Comparison of ENCODE assay signal across 22 cellular contexts in the genomic region with DNA sequence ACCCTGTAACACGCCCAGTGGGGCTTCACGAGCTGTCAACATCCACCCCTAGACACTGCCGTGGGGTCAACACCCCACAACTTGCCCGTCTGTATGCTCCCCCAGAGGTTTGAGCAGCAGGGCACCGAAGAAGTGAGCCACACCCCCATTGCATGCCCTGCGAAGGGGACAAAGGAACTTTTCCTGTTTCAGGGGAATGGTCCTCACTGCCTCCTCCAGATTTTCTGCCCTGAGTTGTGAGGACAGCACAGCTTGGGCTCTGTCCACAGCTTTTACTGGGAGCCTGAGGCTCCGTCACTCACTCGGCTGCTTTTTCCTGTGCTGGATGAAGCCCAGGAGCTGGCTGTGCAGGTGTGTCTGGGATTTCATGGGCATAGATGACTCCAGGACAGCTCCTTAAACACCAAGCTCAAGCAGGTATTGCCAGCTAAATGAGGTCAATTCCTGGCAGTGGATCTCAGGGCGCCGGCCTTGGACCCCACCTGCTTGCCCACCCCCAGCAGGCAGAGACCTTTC. TPM values are rescaled to one million over a fixed set of nuclear protein-coding genes. Genes with fewer than 3 reads are reported as not detected.
A peak's percentile ranks its signal among the peaks of the same experiment; 100 is the strongest.
DNase-seq lines count a peak whose midpoint lies in the region; ATAC-seq and TF ChIP-seq lines count a peak whose summit lies in the region.
"Had no signal": no experiment of that assay in that cellular context is flagged by ENCODE, and none has a peak within 500 bp of the region (broad histone marks: within the 10 kb centered on the region; RNA-seq: fewer than 3 reads in every experiment).

No MANE protein-coding gene starts in this region.

- H3K27me3 ChIP-seq in breast epithelium (no peaks in the 10 kb centered on the region), sigmoid colon (peaks cover 0 to 2% (median 0%) of the 10 kb centered on the region in 3 donors), heart right ventricle (no peaks in the 10 kb centered on the region)
- H3K27me3 ChIP-seq: BLaER1 treated with 17β-estradiol and CSF1 and Interleukin-3, amounts not matched to agents 10 nM and 100 nM had no signal

- no peak overlapping the region for H3K4me3 ChIP-seq in breast epithelium
- H3K4me3 ChIP-seq in sigmoid colon: no peak overlapping the region
- H3K4me3 ChIP-seq in heart right ventricle: no peak overlapping the region
- H3K4me3 ChIP-seq: BLaER1 treated with 17β-estradiol and CSF1 and Interleukin-3, amounts not matched to agents 10 nM and 100 nM had no signal

- ATAC-seq in T-helper 17 cell (no peak), heart right ventricle (no peak)
- ATAC-seq: HepG2 had no signal

- no peaks in the 10 kb centered on the region for H3K36me3 ChIP-seq in breast epithelium
- H3K36me3 ChIP-seq in sigmoid colon: no peaks in the 10 kb centered on the region
- H3K36me3 ChIP-seq in heart right ventricle: no peaks in the 10 kb centered on the region
- H3K36me3 ChIP-seq: BLaER1 treated with 17β-estradiol and CSF1 and Interleukin-3, amounts not matched to agents 10 nM and 100 nM had no signal

- intact Hi-C loops in breast epithelium (cut with DNase I; ENCODE audit: low total_unique reads) (no loop called here), sigmoid colon (cut with DNase I) (no loop called here), heart right ventricle (cut with DNase I) (no loop called here)

- H3K9me3 ChIP-seq in breast epithelium (no peaks in the 10 kb centered on the region), T-helper 17 cell (ENCODE audit: control insufficient read depth, low read length, poor library complexity, severe bottlenecking) (no peaks in the 10 kb centered on the region), sigmoid colon (no peaks in the 10 kb centered on the region), heart right ventricle (no peaks in the 10 kb centered on the region)
- H3K9me3 ChIP-seq: BLaER1 treated with 17β-estradiol and CSF1 and Interleukin-3, amounts not matched to agents 10 nM and 100 nM had no signal

- H3K27me3 Mint-ChIP-seq in T-helper 17 cell: no peaks in the 10 kb centered on the region
- no peaks in the 10 kb centered on the region for H3K27me3 Mint-ChIP-seq in glutamatergic neuron (ENCODE audit: unreplicated experiment)
- H3K27me3 Mint-ChIP-seq: CD4-positive, CD25-positive, alpha-beta regulatory T cell; CD8-positive, alpha-beta memory T cell had no signal

- no peak overlapping the region for H3K27ac Mint-ChIP-seq in T-helper 17 cell
- H3K27ac Mint-ChIP-seq in glutamatergic neuron (ENCODE audit: unreplicated experiment): no peak overlapping the region
- H3K27ac Mint-ChIP-seq: H9 had no signal

- 49 to 78% methylated on average over 10 of the region's 10 CpGs for WGBS in sigmoid colon, 2 donors
- WGBS in heart right ventricle, 2 donors: 73 to 81% methylated on average over 10 of the region's 10 CpGs

- H3K4me1 Mint-ChIP-seq in T-helper 17 cell (peaks cover 3% of the 10 kb centered on the region), glutamatergic neuron (ENCODE audit: low read depth, unreplicated experiment) (peaks cover 5% of the 10 kb centered on the region)
- H3K4me1 Mint-ChIP-seq: CD4-positive, CD25-positive, alpha-beta regulatory T cell had no signal

- peak overlapping the region; percentile 58 for H3K4me3 Mint-ChIP-seq in T-helper 17 cell
- H3K4me3 Mint-ChIP-seq in glutamatergic neuron (ENCODE audit: unreplicated experiment): no peak overlapping the region
- H3K4me3 Mint-ChIP-seq: CD4-positive, CD25-positive, alpha-beta regulatory T cell; CD8-positive, alpha-beta memory T cell; H9 had no signal

- in situ Hi-C loops in T47D (cut with HindIII; ENCODE audit: low pct_unique_long_range_greater_than_20kb, low sequenced_read_pairs): no loop called here

- no peaks in the 10 kb centered on the region for H3K9me3 Mint-ChIP-seq in glutamatergic neuron (ENCODE audit: unreplicated experiment)
- H3K9me3 Mint-ChIP-seq: CD4-positive, CD25-positive, alpha-beta regulatory T cell; CD8-positive, alpha-beta memory T cell; H9 had no signal

- DNase-seq in T47D (ENCODE audit: low read depth in 1 of 2, low spot score in 1 of 2) (peak; percentile 39 to 51), breast epithelium (ENCODE audit: low spot score in 2 of 2) (no peak), T-helper 17 cell (no peak), cerebellar cortex (ENCODE audit: low spot score) (peak; percentile 78), glutamatergic neuron (no peak), sigmoid colon (no peak), heart right ventricle (no peak), SHP77 (lab: John Stamatoyannopoulos, UW) (no peak)
- DNase-seq: 8988T; CD4-positive, CD25-positive, alpha-beta regulatory T cell; CD8-positive, alpha-beta memory T cell; COR-L47; DMS 273 treated with DMSO at 0.1 percent for 48 hours; DMS53; DND-41; EL; H9 had no signal

- no peak for TF ChIP-seq CTCF in breast epithelium (IDR thresholded peaks at IDR 0.05)
- no peak for TF ChIP-seq CTCF in glutamatergic neuron (IDR thresholded peaks at IDR 0.05; ENCODE audit: partially characterized antibody, unreplicated experiment)
- TF ChIP-seq CTCF in sigmoid colon (IDR thresholded peaks at IDR 0.05): no peak
- TF ChIP-seq CTCF in heart right ventricle (IDR thresholded peaks at IDR 0.05): no peak

- H3K36me3 Mint-ChIP-seq in T-helper 17 cell (ENCODE audit: low read depth): no peaks in the 10 kb centered on the region
- no peaks in the 10 kb centered on the region for H3K36me3 Mint-ChIP-seq in glutamatergic neuron (ENCODE audit: unreplicated experiment)
- H3K36me3 Mint-ChIP-seq: CD4-positive, CD25-positive, alpha-beta regulatory T cell; CD8-positive, alpha-beta memory T cell had no signal

- H3K4me1 ChIP-seq in breast epithelium (no peaks in the 10 kb centered on the region), sigmoid colon (no peaks in the 10 kb centered on the region), heart right ventricle (no peaks in the 10 kb centered on the region)

- TF ChIP-seq EP300 in sigmoid colon (IDR thresholded peaks at IDR 0.05): no peak

- TF ChIP-seq POLR2A in breast epithelium (IDR thresholded peaks at IDR 0.05) (no peak), sigmoid colon (IDR thresholded peaks at IDR 0.05) (no peak)

- H3K27ac ChIP-seq in breast epithelium (no peak overlapping the region), sigmoid colon (no peak overlapping the region), heart right ventricle (no peak overlapping the region)
- H3K27ac ChIP-seq: BLaER1 treated with 17β-estradiol and CSF1 and Interleukin-3, amounts not matched to agents 10 nM and 100 nM had no signal

RNA-seq across cellular contexts. Expression of a gene that starts 40.2 kb away (rescaled TPM):
- total RNA-seq in breast epithelium (under 1 TPM in 1 of 3 donors, not detected in 2; 0.66 TPM), T-helper 17 cell (1 to 10 TPM in 1 of 2 donors, not detected in 1; 1.5 TPM), glutamatergic neuron (ENCODE audit: unreplicated experiment) (0.54 TPM), sigmoid colon (under 1 TPM in 1 of 4 donors, not detected in 3; 0.41 TPM), heart right ventricle (1 to 10 TPM in 1 of 10 donors, under 1 TPM in 6, not detected in 3; 0.15 to 1.1 (median 0.50) TPM)
- polyA plus RNA-seq in sigmoid colon (1 to 10 TPM in 1 of 3 donors, not detected in 2; 1.1 TPM), heart right ventricle (1 to 10 TPM in 1 of 2 donors, under 1 TPM in 1; 0.51 to 2.3 TPM)
- total RNA-seq: A673; CD8-positive, alpha-beta memory T cell; H1; H9; HepG2 had no signal
- polyA plus RNA-seq: AG04450; CD4-positive, CD25-positive, alpha-beta regulatory T cell; CD8-positive, alpha-beta memory T cell; H1; HepG2 had no signal

RNA-seq across cellular contexts. Expression of a gene that starts 59.5 kb away (rescaled TPM):
- total RNA-seq in breast epithelium (10 to 100 TPM; 10.2 to 14.1 (median 11.2) TPM), T-helper 17 cell (10 to 100 TPM; 60.1 to 75.8 TPM), glutamatergic neuron (ENCODE audit: unreplicated experiment) (119 TPM), sigmoid colon (10 to 100 TPM in 2 of 4 donors, 1 to 10 TPM in 2; 4.6 to 14.3 (median 9.5) TPM), heart right ventricle (10 to 100 TPM; 32.5 to 51.7 (median 37.5) TPM)
- polyA plus RNA-seq in sigmoid colon (10 to 100 TPM in 1 of 3 donors, 1 to 10 TPM in 2; 1.8 to 26.0 (median 4.2) TPM), heart right ventricle (10 to 100 TPM; 23.2 to 39.4 TPM)

Comparison
In these comparisons a context has a peak if more than half of its experiments do, and no peak if none do; other contexts are left out.
1. DNase-seq: peak in T47D (2 of 2) and cerebellar cortex (single experiment); none in breast epithelium (0 of 2), T-helper 17 cell (0 of 3), glutamatergic neuron (single experiment), sigmoid colon (single experiment), heart right ventricle (0 of 2) and SHP77 (0 of 2).